In genomic region chr6:41555326-41556300, GRCh38 we compare ENCODE assay signal across 2 cellular contexts.
TF ChIP-seq lines count a peak whose summit lies in the region.

No MANE protein-coding gene starts in this region.

TF ChIP-seq in HepG2, 621 proteins besides CTCF, POLR2A, EP300 and RAD21:
- TF ChIP-seq HMGXB3 (CRISPR knock-in tag; IDR thresholded peaks at IDR 0.05; ENCODE audit: borderline replicate concordance): 0 out of 2 replicates have a peak, but pooled peaks have one; percentile 23
- TF ChIP-seq PRDM15 (CRISPR knock-in tag; IDR thresholded peaks at IDR 0.05): no peak
- peak; percentile 50 for TF ChIP-seq AGO2 (optimal IDR thresholded peaks at IDR 0.05; ENCODE audit: low read depth, low read length)
- TF ChIP-seq ZNF691 (CRISPR knock-in tag; IDR thresholded peaks at IDR 0.05; ENCODE audit: borderline replicate concordance, low read depth): peak; percentile 86; the same call in 1 of the 2 replicates
- TF ChIP-seq MIXL1 (CRISPR knock-in tag; IDR thresholded peaks at IDR 0.05): no peak

TF ChIP-seq in H1, 55 proteins besides CTCF, POLR2A, EP300 and RAD21:
- TF ChIP-seq E2F6 (IDR thresholded peaks at IDR 0.05): no peak
- TF ChIP-seq PHF8 (conservative IDR thresholded peaks at IDR 0.05; ENCODE audit: low read depth, low read length): no peak
- no peak for TF ChIP-seq CHD2 (IDR thresholded peaks at IDR 0.05; ENCODE audit: low read length)
- TF ChIP-seq SIX5 (IDR thresholded peaks at IDR 0.05; ENCODE audit: low read depth, low read length): no peak
- TF ChIP-seq NRF1 (IDR thresholded peaks at IDR 0.05; ENCODE audit: low read depth, low read length): no peak
- no peak for TF ChIP-seq BCL11A (IDR thresholded peaks at IDR 0.05; ENCODE audit: low read depth in 2 of 2, low read length in 2 of 2)
- TF ChIP-seq SAP30 (IDR thresholded peaks at IDR 0.05; ENCODE audit: insufficient read depth, insufficient replicate concordance, low read length): no peak
- TF ChIP-seq ZNF274 (IDR thresholded peaks at IDR 0.05; ENCODE audit: borderline replicate concordance, extremely low read depth, low read length): no peak
- no peak for TF ChIP-seq MAFK (IDR thresholded peaks at IDR 0.05; ENCODE audit: low read depth, low read length)
- no peak for TF ChIP-seq TBP (IDR thresholded peaks at IDR 0.05; ENCODE audit: low read depth, low read length)
- no peak for TF ChIP-seq SP2 (IDR thresholded peaks at IDR 0.05; ENCODE audit: low read length)
- no peak for TF ChIP-seq BACH1 (IDR thresholded peaks at IDR 0.05; ENCODE audit: low read length)
- no peak for TF ChIP-seq CHD1 (IDR thresholded peaks at IDR 0.05; ENCODE audit: low read depth, low read length)
- no peak for TF ChIP-seq RNF2 (IDR thresholded peaks at IDR 0.05; ENCODE audit: borderline replicate concordance, low read depth, low read length, missing control alignments, poor library complexity, severe bottlenecking)
- no peak for TF ChIP-seq SP1 (IDR thresholded peaks at IDR 0.05; ENCODE audit: low read depth, low read length)
- TF ChIP-seq CEBPB (IDR thresholded peaks at IDR 0.05; ENCODE audit: low read depth, low read length): no peak
- no peak for TF ChIP-seq YY1 (IDR thresholded peaks at IDR 0.05; ENCODE audit: low read depth, low read length)
- no peak for TF ChIP-seq KDM5A (IDR thresholded peaks at IDR 0.05; ENCODE audit: low read length)
- TF ChIP-seq TCF12 (IDR thresholded peaks at IDR 0.05; ENCODE audit: low read depth, low read length): no peak
- peak; percentile 83; the same call in 1 of the 2 replicates for TF ChIP-seq KDM1A (IDR thresholded peaks at IDR 0.05; ENCODE audit: borderline replicate concordance, low read length)
- TF ChIP-seq CHD7 (IDR thresholded peaks at IDR 0.05; ENCODE audit: insufficient replicate concordance, low read length): peak; percentile 86
- TF ChIP-seq TEAD4 (IDR thresholded peaks at IDR 0.05; ENCODE audit: low read depth, low read length): no peak
- TF ChIP-seq ATF2 (IDR thresholded peaks at IDR 0.05; ENCODE audit: low read length): peak; percentile 34; the same call in 1 of the 2 replicates
- no peak for TF ChIP-seq RBBP5 (IDR thresholded peaks at IDR 0.05; ENCODE audit: borderline replicate concordance, low read depth, low read length)
- TF ChIP-seq EZH2 (IDR thresholded peaks at IDR 0.05; ENCODE audit: low read depth, low read length, severe bottlenecking): no peak
- TF ChIP-seq POU5F1 (IDR thresholded peaks at IDR 0.05; ENCODE audit: low read depth, low read length): peak; percentile 81
- no peak for TF ChIP-seq ATF3 (IDR thresholded peaks at IDR 0.05; ENCODE audit: insufficient read depth, low read depth, low read length)
- TF ChIP-seq SUZ12 (IDR thresholded peaks at IDR 0.05; ENCODE audit: low read length): no peak; the same call in 1 of the 2 replicates
- peak; percentile 60 for TF ChIP-seq EGR1 (IDR thresholded peaks at IDR 0.05; ENCODE audit: borderline replicate concordance, low read depth, low read length)
- peak in 1 of 2 experiments; percentile 70; a peak in 1 of 4 replicates for TF ChIP-seq HDAC2 (IDR thresholded peaks at IDR 0.05; ENCODE audit: borderline replicate concordance in 1 of 2, low read depth in 2 of 2, low read length in 2 of 2)
- no peak for TF ChIP-seq HDAC6 (IDR thresholded peaks at IDR 0.05; ENCODE audit: low read depth, low read length)
- no peak for TF ChIP-seq USF2 (IDR thresholded peaks at IDR 0.05; ENCODE audit: low read length)
- TF ChIP-seq TAF1 (IDR thresholded peaks at IDR 0.05; ENCODE audit: low read depth, low read length): no peak
- peak; percentile 62 for TF ChIP-seq ASH2L (IDR thresholded peaks at IDR 0.05; ENCODE audit: low read length)
- TF ChIP-seq CBX5 (IDR thresholded peaks at IDR 0.05; ENCODE audit: low read depth, low read length): no peak
- peak; percentile 94 for TF ChIP-seq NANOG (IDR thresholded peaks at IDR 0.05; ENCODE audit: insufficient read depth, low read depth, low read length, poor library complexity, severe bottlenecking)
- TF ChIP-seq MAX (IDR thresholded peaks at IDR 0.05): no peak
- TF ChIP-seq SIRT6 (IDR thresholded peaks at IDR 0.05; ENCODE audit: low read length): no peak
- TF ChIP-seq JUND (IDR thresholded peaks at IDR 0.05; ENCODE audit: low read length): no peak
- TF ChIP-seq CTBP2 (IDR thresholded peaks at IDR 0.05; ENCODE audit: borderline replicate concordance, insufficient read depth, insufficient read length, low read length): peak; percentile 75
- no peak for TF ChIP-seq SRF (IDR thresholded peaks at IDR 0.05; ENCODE audit: low read depth, low read length)
- TF ChIP-seq GTF2F1 (IDR thresholded peaks at IDR 0.05; ENCODE audit: borderline replicate concordance, low read depth, low read length): no peak
- TF ChIP-seq TAF7 (optimal IDR thresholded peaks at IDR 0.05; ENCODE audit: borderline replicate concordance, low read depth, low read length): no peak
- no peak for TF ChIP-seq KDM4A (IDR thresholded peaks at IDR 0.05; ENCODE audit: low read depth, low read length, severe bottlenecking)
- 0 out of 4 replicates have a peak, but pooled peaks of 1 of the 2 experiments have one; percentile 44 for TF ChIP-seq SIN3A (conservative IDR thresholded peaks at IDR 0.05 in 1 of 2, IDR thresholded peaks at IDR 0.05 in 1 of 2; ENCODE audit: low read depth in 1 of 2, low read length in 2 of 2)
- no peak for TF ChIP-seq CBX8 (IDR thresholded peaks at IDR 0.05; ENCODE audit: borderline replicate concordance, low read depth, low read length)
